In genomic region chr19:15666883-15667282, GRCh38 we compare ENCODE assay signal across 1 cellular context.
TF ChIP-seq lines count a peak whose summit lies in the region.

No MANE protein-coding gene starts in this region.

TF ChIP-seq in SK-N-SH, 30 proteins besides CTCF, POLR2A, EP300 and RAD21 (continued from another document):
- no peak for TF ChIP-seq REST (IDR thresholded peaks at IDR 0.05; ENCODE audit: low read depth, low read length)
